In genomic region chr16:8575399-8575798, GRCh38 we compare ENCODE assay signal across 1 cellular context.
TF ChIP-seq lines count a peak whose summit lies in the region.

No MANE protein-coding gene starts in this region.

TF ChIP-seq in HepG2, 621 proteins besides CTCF, POLR2A, EP300 and RAD21 (continued from another document):
- TF ChIP-seq ZBTB39 (CRISPR knock-in tag; IDR thresholded peaks at IDR 0.05) (no peak), RARA (CRISPR knock-in tag; IDR thresholded peaks at IDR 0.05) (peak; percentile 23; the same call in 1 of the 2 replicates), TFAP4 (IDR thresholded peaks at IDR 0.05; ENCODE audit: borderline replicate concordance, low read depth) (peak; percentile 48; the same call in 1 of the 2 replicates), ZNF841 (CRISPR knock-in tag; IDR thresholded peaks at IDR 0.05; ENCODE audit: borderline replicate concordance) (no peak), FOXP1 (IDR thresholded peaks at IDR 0.05) (no peak), FOXP1 (CRISPR knock-in tag; IDR thresholded peaks at IDR 0.05) (peak; percentile 74), PRMT3 (CRISPR knock-in tag; IDR thresholded peaks at IDR 0.05; ENCODE audit: borderline replicate concordance, low read depth) (no peak), ESRRA (CRISPR knock-in tag; IDR thresholded peaks at IDR 0.05; ENCODE audit: low read depth) (peak; percentile 81; the same call in 1 of the 2 replicates), NFKB2 (CRISPR knock-in tag; IDR thresholded peaks at IDR 0.05; ENCODE audit: borderline replicate concordance) (no peak), ZNF629 (CRISPR knock-in tag; conservative IDR thresholded peaks at IDR 0.05) (peak; percentile 97), SOX5 (CRISPR knock-in tag; IDR thresholded peaks at IDR 0.05; ENCODE audit: borderline replicate concordance) (peak; percentile 25; the same call in 1 of the 2 replicates), FOXA3 (CRISPR knock-in tag; IDR thresholded peaks at IDR 0.05) (peak; percentile 83), ZNF644 (CRISPR knock-in tag; IDR thresholded peaks at IDR 0.05; ENCODE audit: low read depth) (0 out of 2 replicates have a peak, but pooled peaks have one; percentile 48), CEBPB (IDR thresholded peaks at IDR 0.05; ENCODE audit: borderline replicate concordance, low read depth, low read length) (peak; percentile 93), ZNF317 (CRISPR knock-in tag; IDR thresholded peaks at IDR 0.05) (peak; percentile 84), ZNF564 (CRISPR knock-in tag; IDR thresholded peaks at IDR 0.05) (no peak), SOX13 (IDR thresholded peaks at IDR 0.05) (no peak), SOX13 (CRISPR knock-in tag; conservative IDR thresholded peaks at IDR 0.05 in 1 of 2, IDR thresholded peaks at IDR 0.05 in 1 of 2) (peak in 1 of 2 experiments; percentile 28; a peak in 1 of 4 replicates), FOXA1 (IDR thresholded peaks at IDR 0.05) (no peak), FOXA1 (CRISPR knock-in tag; IDR thresholded peaks at IDR 0.05) (peak; percentile 54; the same call in 1 of the 2 replicates), FLYWCH1 (CRISPR knock-in tag; IDR thresholded peaks at IDR 0.05) (no peak), ZMYM3 (CRISPR knock-in tag; IDR thresholded peaks at IDR 0.05) (peak; percentile 90), CEBPG (CRISPR knock-in tag; IDR thresholded peaks at IDR 0.05) (peak; percentile 88), FOXO1 (CRISPR knock-in tag; IDR thresholded peaks at IDR 0.05) (peak; percentile 32; the same call in 1 of the 2 replicates), CHD4 (IDR thresholded peaks at IDR 0.05; ENCODE audit: borderline replicate concordance, low read length) (peak; percentile 77; the same call in 1 of the 2 replicates), GATAD2A (CRISPR knock-in tag; IDR thresholded peaks at IDR 0.05) (peak; percentile 70), THAP11 (CRISPR knock-in tag; IDR thresholded peaks at IDR 0.05) (peak; percentile 46; the same call in 1 of the 2 replicates), ARID5B (CRISPR knock-in tag; IDR thresholded peaks at IDR 0.05) (0 out of 2 replicates have a peak, but pooled peaks have one; percentile 38), SAP130 (CRISPR knock-in tag; IDR thresholded peaks at IDR 0.05; ENCODE audit: low read depth) (peak; percentile 44; the same call in 1 of the 2 replicates), ATF7 (IDR thresholded peaks at IDR 0.05) (peak; percentile 66), ATF7 (CRISPR knock-in tag; IDR thresholded peaks at IDR 0.05) (no peak), ZNF883 (CRISPR knock-in tag; IDR thresholded peaks at IDR 0.05; ENCODE audit: not compliant biosample characterization) (no peak), SOX6 (IDR thresholded peaks at IDR 0.05) (no peak), SOX6 (CRISPR knock-in tag; IDR thresholded peaks at IDR 0.05) (peak; percentile 72)
- TF ChIP-seq, protein P1, sequence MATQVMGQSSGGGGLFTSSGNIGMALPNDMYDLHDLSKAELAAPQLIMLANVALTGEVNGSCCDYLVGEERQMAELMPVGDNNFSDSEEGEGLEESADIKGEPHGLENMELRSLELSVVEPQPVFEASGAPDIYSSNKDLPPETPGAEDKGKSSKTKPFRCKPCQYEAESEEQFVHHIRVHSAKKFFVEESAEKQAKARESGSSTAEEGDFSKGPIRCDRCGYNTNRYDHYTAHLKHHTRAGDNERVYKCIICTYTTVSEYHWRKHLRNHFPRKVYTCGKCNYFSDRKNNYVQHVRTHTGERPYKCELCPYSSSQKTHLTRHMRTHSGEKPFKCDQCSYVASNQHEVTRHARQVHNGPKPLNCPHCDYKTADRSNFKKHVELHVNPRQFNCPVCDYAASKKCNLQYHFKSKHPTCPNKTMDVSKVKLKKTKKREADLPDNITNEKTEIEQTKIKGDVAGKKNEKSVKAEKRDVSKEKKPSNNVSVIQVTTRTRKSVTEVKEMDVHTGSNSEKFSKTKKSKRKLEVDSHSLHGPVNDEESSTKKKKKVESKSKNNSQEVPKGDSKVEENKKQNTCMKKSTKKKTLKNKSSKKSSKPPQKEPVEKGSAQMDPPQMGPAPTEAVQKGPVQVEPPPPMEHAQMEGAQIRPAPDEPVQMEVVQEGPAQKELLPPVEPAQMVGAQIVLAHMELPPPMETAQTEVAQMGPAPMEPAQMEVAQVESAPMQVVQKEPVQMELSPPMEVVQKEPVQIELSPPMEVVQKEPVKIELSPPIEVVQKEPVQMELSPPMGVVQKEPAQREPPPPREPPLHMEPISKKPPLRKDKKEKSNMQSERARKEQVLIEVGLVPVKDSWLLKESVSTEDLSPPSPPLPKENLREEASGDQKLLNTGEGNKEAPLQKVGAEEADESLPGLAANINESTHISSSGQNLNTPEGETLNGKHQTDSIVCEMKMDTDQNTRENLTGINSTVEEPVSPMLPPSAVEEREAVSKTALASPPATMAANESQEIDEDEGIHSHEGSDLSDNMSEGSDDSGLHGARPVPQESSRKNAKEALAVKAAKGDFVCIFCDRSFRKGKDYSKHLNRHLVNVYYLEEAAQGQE (IDR thresholded peaks at IDR 0.05; ENCODE audit: borderline replicate concordance in 1 of 2, low read depth in 1 of 2, low read length in 2 of 2) = no peak
- TF ChIP-seq, protein P2, sequence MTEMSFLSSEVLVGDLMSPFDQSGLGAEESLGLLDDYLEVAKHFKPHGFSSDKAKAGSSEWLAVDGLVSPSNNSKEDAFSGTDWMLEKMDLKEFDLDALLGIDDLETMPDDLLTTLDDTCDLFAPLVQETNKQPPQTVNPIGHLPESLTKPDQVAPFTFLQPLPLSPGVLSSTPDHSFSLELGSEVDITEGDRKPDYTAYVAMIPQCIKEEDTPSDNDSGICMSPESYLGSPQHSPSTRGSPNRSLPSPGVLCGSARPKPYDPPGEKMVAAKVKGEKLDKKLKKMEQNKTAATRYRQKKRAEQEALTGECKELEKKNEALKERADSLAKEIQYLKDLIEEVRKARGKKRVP (CRISPR knock-in tag; IDR thresholded peaks at IDR 0.05) = peak in 1 of 2 experiments; percentile 96; a peak in 3 of 4 replicates
